8 cellular contexts compared by ENCODE assay signal in the genomic region with DNA sequence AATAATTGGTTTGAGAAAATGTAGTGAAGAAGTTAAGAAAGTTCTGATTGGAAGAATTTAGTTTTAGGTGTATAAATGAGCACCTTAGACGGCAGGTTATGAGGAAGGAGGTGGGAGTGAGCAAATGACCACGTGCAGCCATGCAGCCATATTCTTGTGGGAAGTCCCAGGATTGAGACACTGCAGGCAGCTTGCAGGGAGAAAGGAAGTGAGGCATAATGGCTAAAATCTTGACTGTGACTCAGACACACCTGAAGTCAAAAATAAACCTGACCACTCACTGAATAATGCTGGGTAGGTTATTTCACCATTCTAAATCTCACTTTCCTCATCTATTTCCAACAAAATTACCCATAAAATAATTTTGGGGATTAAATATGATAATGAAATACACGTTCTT. TPM values are rescaled to one million over a fixed set of nuclear protein-coding genes. Genes with fewer than 3 reads are reported as not detected.
DNase-seq lines count a peak whose midpoint lies in the region; ATAC-seq and TF ChIP-seq lines count a peak whose summit lies in the region.

No MANE protein-coding gene starts in this region.

- ATAC-seq in GM21423 (IDR thresholded peaks at IDR 0.05; ENCODE audit: unreplicated experiment) (peak; percentile 65), HG03565 (IDR thresholded peaks at IDR 0.05; ENCODE audit: unreplicated experiment) (peak; percentile 56)
- no peak for ATAC-seq in activated naive CD8-positive, alpha-beta T cell treated with anti-CD3 and anti-CD28 coated beads, Interleukin-2, amount 50 U/mL, for 24 hours

- H3K27ac ChIP-seq in endodermal cell (ENCODE audit: low read depth, low read length) = no peak overlapping the region

- no peaks in the 10 kb centered on the region for H3K9me3 ChIP-seq in endodermal cell (ENCODE audit: control insufficient read depth, low read length)

- H3K9ac ChIP-seq in endodermal cell (ENCODE audit: extremely low read depth, low read length, poor library complexity, severe bottlenecking) = no peak overlapping the region

- no peaks in the 10 kb centered on the region for H3K27me3 Mint-ChIP-seq in endodermal cell (ENCODE audit: insufficient read depth)
- H3K27me3 Mint-ChIP-seq in activated naive CD8-positive, alpha-beta T cell treated with anti-CD3 and anti-CD28 coated beads, Interleukin-2, amount 50 U/mL, for 24 hours = peaks cover 7% of the 10 kb centered on the region

- no peak overlapping the region for H3K4me3 Mint-ChIP-seq in endodermal cell
- no peak overlapping the region for H3K4me3 Mint-ChIP-seq in activated naive CD8-positive, alpha-beta T cell treated with anti-CD3 and anti-CD28 coated beads, Interleukin-2, amount 50 U/mL, for 24 hours

- no peaks in the 10 kb centered on the region for H3K4me1 ChIP-seq in endodermal cell (ENCODE audit: control insufficient read depth, insufficient read depth, low read length)

- H3K27me3 ChIP-seq in endodermal cell (ENCODE audit: control insufficient read depth, insufficient read depth, low read length, poor library complexity, severe bottlenecking) = no peaks in the 10 kb centered on the region

- in situ Hi-C loops in Caki2 (cut with HindIII; ENCODE audit: low pct_unique_long_range_greater_than_20kb, low sequenced_read_pairs) = no loop called here

- no peaks in the 10 kb centered on the region for H3K36me3 ChIP-seq in endodermal cell (ENCODE audit: control insufficient read depth, insufficient read depth, low read length)

- no peak overlapping the region for H3K4me3 ChIP-seq in endodermal cell (ENCODE audit: low read length)

- H3K9me3 Mint-ChIP-seq in endodermal cell = no peaks in the 10 kb centered on the region
- no peaks in the 10 kb centered on the region for H3K9me3 Mint-ChIP-seq in activated naive CD8-positive, alpha-beta T cell treated with anti-CD3 and anti-CD28 coated beads, Interleukin-2, amount 50 U/mL, for 24 hours

- DNase-seq in Caki2 (ENCODE audit: low read depth) (peak; percentile 34), endodermal cell (no peak), GOT3 (lab: John Stamatoyannopoulos, UW) (no peak), NCI-H510A treated with DMSO at 0.1 percent for 48 hours (lab: John Stamatoyannopoulos, UW) (no peak), UCSD-AML1 (lab: John Stamatoyannopoulos, UW; ENCODE audit: unreplicated experiment) (no peak)
- DNase-seq in activated naive CD8-positive, alpha-beta T cell treated with anti-CD3 and anti-CD28 coated beads, Interleukin-2, amount 50 U/mL, for 24 hours = no peak

- no peak for TF ChIP-seq CTCF in endodermal cell (conservative IDR thresholded peaks at IDR 0.05)

- no peaks in the 10 kb centered on the region for H3K36me3 Mint-ChIP-seq in endodermal cell (ENCODE audit: low read depth)
- H3K36me3 Mint-ChIP-seq in activated naive CD8-positive, alpha-beta T cell treated with anti-CD3 and anti-CD28 coated beads, Interleukin-2, amount 50 U/mL, for 24 hours (ENCODE audit: low read depth) = no peaks in the 10 kb centered on the region

- WGBS in endodermal cell (ENCODE audit: insufficient coverage in 1 of 2, insufficient read length in 1 of 2), 2 experiments = 70 to 83% methylated on average over 3 of the region's 3 CpGs

- peak overlapping the region; percentile 1 for H3K27ac Mint-ChIP-seq in endodermal cell
- H3K27ac Mint-ChIP-seq in activated naive CD8-positive, alpha-beta T cell treated with anti-CD3 and anti-CD28 coated beads, Interleukin-2, amount 50 U/mL, for 24 hours = no peak overlapping the region

- H3K4me1 Mint-ChIP-seq in endodermal cell = peaks cover 14% of the 10 kb centered on the region
- peaks cover 31% of the 10 kb centered on the region for H3K4me1 Mint-ChIP-seq in activated naive CD8-positive, alpha-beta T cell treated with anti-CD3 and anti-CD28 coated beads, Interleukin-2, amount 50 U/mL, for 24 hours

RNA-seq across cellular contexts. Expression of a gene that starts 16.6 kb away (rescaled TPM):
- total RNA-seq in Caki2 (2014; rRNA removed; shearing (Covaris generic); ENCODE audit: low replicate concordance) = 10.6 and 15.6 TPM in 2 replicates
- 10 to 100 TPM; 42.3 to 44.3 TPM for total RNA-seq in endodermal cell
- 18.9 TPM for polyA plus RNA-seq in endodermal cell (2013, experiment 1 of 2)
- polyA plus RNA-seq in endodermal cell (2013, experiment 2 of 2) = 17.5 TPM
